ENCODE assay signal across 20 cellular contexts in the genomic region with DNA sequence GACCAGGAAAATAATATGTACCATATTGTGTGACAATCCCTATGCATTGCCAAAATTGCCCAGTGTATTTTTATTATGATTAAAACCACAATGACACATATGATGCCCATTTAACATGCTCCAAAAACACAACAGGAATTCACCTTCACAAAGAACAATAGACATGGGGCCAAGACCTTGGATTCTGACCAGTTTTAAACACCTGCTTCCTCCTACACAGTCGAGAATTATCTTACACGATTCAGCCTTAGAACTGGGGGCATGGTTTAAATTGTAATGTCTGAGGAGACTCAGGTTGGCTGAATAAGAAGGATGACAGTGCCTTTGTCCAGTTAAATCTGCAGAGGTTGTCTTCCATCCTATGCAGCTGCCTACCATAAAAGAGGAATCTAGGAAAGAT.
DNase-seq lines count a peak whose midpoint lies in the region; ATAC-seq, FAIRE-seq and TF ChIP-seq lines count a peak whose summit lies in the region.
"Had no signal": no experiment of that assay in that cellular context is flagged by ENCODE, and none has a peak within 500 bp of the region (broad histone marks: within the 10 kb centered on the region; RNA-seq: fewer than 3 reads in every experiment).

No MANE protein-coding gene starts in this region.

- RAD21 ChIA-PET in GM12878 (lab: Charles Lee; ENCODE audit: unreplicated experiment): interaction anchor here (0.6 to 1.4 kb wide), 2 partner anchors 11 to 22 kb away, joined by 3 to 7 read pairs; no protein-coding TSS in a partner anchor

- H3K4me2 ChIP-seq in GM12878 (ENCODE audit: control insufficient read depth, insufficient read depth): no peak overlapping the region

- peaks cover 5% of the 10 kb centered on the region for H3K4me1 ChIP-seq in CD4-positive, CD25-positive, alpha-beta regulatory T cell (ENCODE audit: control insufficient read depth, insufficient read depth, low read length, poor library complexity, severe bottlenecking)
- H3K4me1 ChIP-seq in GM12878 (ENCODE audit: control insufficient read depth, insufficient read depth, low read length): peaks cover 5% of the 10 kb centered on the region; the same call in 1 of the 2 replicates
- H3K4me1 ChIP-seq: HAP-1 had no signal

- no peak for DNase-seq in CD4-positive, CD25-positive, alpha-beta regulatory T cell
- peak; percentile 4 for DNase-seq in COR-L47 (lab: John Stamatoyannopoulos, UW)
- DNase-seq in GM12878 (ENCODE audit: low read depth, low spot score): no peak
- no peak for DNase-seq in Ammon's horn (ENCODE audit: low spot score)
- DNase-seq in kidney tubule cell (ENCODE audit: low spot score): no peak
- DNase-seq in immature natural killer cell: no peak
- DNase-seq: Calu3; CD4-positive, alpha-beta T cell; CD8-positive, alpha-beta memory T cell; DMS53; DMS79 treated with DMSO at 0.1 percent for 48 hours; GF-D8; GOT3; HFFc6 had no signal

- SMC1A ChIA-PET in GM12878 (lab: Charles Lee; ENCODE audit: uncharacterized antibody, unreplicated experiment): interaction anchor here (1.0 to 2.8 kb wide), 8 partner anchors 11 to 95 kb away, joined by 4 to 22 read pairs (median 6); no protein-coding TSS in a partner anchor

- H2AFZ ChIP-seq in GM12878 (ENCODE audit: control insufficient read depth, low read depth, low read length): no peak overlapping the region

- POLR2A ChIA-PET in GM12878 (lab: Charles Lee): no interaction called here

- H3K36me3 ChIP-seq in CD4-positive, CD25-positive, alpha-beta regulatory T cell (ENCODE audit: control insufficient read depth, insufficient read depth, low read length): peaks cover 2% of the 10 kb centered on the region
- H3K36me3 ChIP-seq in GM12878 (ENCODE audit: control insufficient read depth in 2 of 2, insufficient read depth in 2 of 2, low read length in 1 of 2): no peaks in the 10 kb centered on the region
- H3K36me3 ChIP-seq: BLaER1, HAP-1 had no signal

- no peaks in the 10 kb centered on the region for H3K36me3 Mint-ChIP-seq in CD4-positive, CD25-positive, alpha-beta regulatory T cell
- H3K36me3 Mint-ChIP-seq in immature natural killer cell: no peaks in the 10 kb centered on the region

- peaks cover 3 to 4% of the 10 kb centered on the region in 2 experiments for H3K9me3 ChIP-seq in CD4-positive, CD25-positive, alpha-beta regulatory T cell (ENCODE audit: control insufficient read depth in 2 of 2, low read length in 2 of 2)
- H3K9me3 ChIP-seq in GM12878 (replicated peaks; ENCODE audit: control insufficient read depth, insufficient read depth, low read length): peaks cover 1% of the 10 kb centered on the region; the same call in 2 of the 3 replicates
- H3K9me3 ChIP-seq: BLaER1, HAP-1 had no signal

- TF ChIP-seq EP300 in GM12878 (IDR thresholded peaks at IDR 0.05; ENCODE audit: borderline replicate concordance in 1 of 2, control insufficient read depth in 1 of 2, low read depth in 2 of 2, low read length in 2 of 2): no peak

- H3K27me3 Mint-ChIP-seq in CD4-positive, CD25-positive, alpha-beta regulatory T cell: no peaks in the 10 kb centered on the region
- H3K27me3 Mint-ChIP-seq in immature natural killer cell (ENCODE audit: low read depth in 3 of 3): peaks cover 0 to 1% (median 0%) of the 10 kb centered on the region in 3 donors
- H3K27me3 Mint-ChIP-seq: CD4-positive, alpha-beta T cell; CD8-positive, alpha-beta memory T cell had no signal

- TF ChIP-seq CTCF in GM12878 (IDR thresholded peaks at IDR 0.05 in 2 of 3, conservative IDR thresholded peaks at IDR 0.05 in 1 of 3; ENCODE audit: control insufficient read depth in 2 of 3, extremely low read depth in 1 of 3, insufficient read depth in 1 of 3, low read depth in 3 of 3, low read length in 3 of 3): no peak

- no peaks in the 10 kb centered on the region for H4K20me1 ChIP-seq in GM12878 (ENCODE audit: control insufficient read depth, insufficient read depth)
- H4K20me1 ChIP-seq: BLaER1 had no signal

- no peak overlapping the region for H3K4me3 ChIP-seq in CD4-positive, CD25-positive, alpha-beta regulatory T cell (ENCODE audit: low read depth, low read length)
- no peak overlapping the region for H3K4me3 ChIP-seq in GM12878
- H3K4me3 ChIP-seq: BLaER1, HAP-1 had no signal

- TF ChIP-seq POLR2A in GM12878 (IDR thresholded peaks at IDR 0.05; ENCODE audit: low read depth, low read length): no peak

- WGBS in GM12878 (ENCODE audit: insufficient coverage, insufficient replicate concordance, low lambda C conversion rate, missing lambda C conversion rate): 29% methylated on average over 2 of the region's 2 CpGs

- FAIRE-seq in GM12878 (lab: Jason Lieb, UNC): no peak
- FAIRE-seq: GM12892, H54 had no signal

- peak overlapping the region in 1 of 4 donors; percentile 71 for H3K4me3 Mint-ChIP-seq in CD4-positive, CD25-positive, alpha-beta regulatory T cell
- no peak overlapping the region for H3K4me3 Mint-ChIP-seq in immature natural killer cell
- H3K4me3 Mint-ChIP-seq: B cell; CD4-positive, alpha-beta T cell; CD8-positive, alpha-beta memory T cell; HFFc6 had no signal

- BruUV-seq in GM12878 (replicated peaks; lab: Mats Ljungman, UMichigan): no TSS peak

- TF ChIP-seq RAD21 in GM12878 (IDR thresholded peaks at IDR 0.05; ENCODE audit: insufficient read depth, low read depth, low read length): no peak

- intact Hi-C loops in GM12878 (cut with micrococcal nuclease; ENCODE audit: unreplicated experiment): no loop called here

- CTCF ChIA-PET in GM12878 (lab: Yijun Ruan, JAX): no interaction called here

- no peak overlapping the region for H3K27ac ChIP-seq in CD4-positive, CD25-positive, alpha-beta regulatory T cell (ENCODE audit: insufficient read depth, low read length, poor library complexity, severe bottlenecking)
- no peak overlapping the region for H3K27ac ChIP-seq in GM12878 (ENCODE audit: control insufficient read depth, insufficient read depth)
- H3K27ac ChIP-seq: BLaER1, C4-2B had no signal

- H3K9me3 Mint-ChIP-seq in CD4-positive, CD25-positive, alpha-beta regulatory T cell: peaks cover 0 to 4% (median 3%) of the 10 kb centered on the region in 7 donors
- peaks cover 0 to 12% (median 0%) of the 10 kb centered on the region in 6 donors for H3K9me3 Mint-ChIP-seq in immature natural killer cell

- H3K27ac Mint-ChIP-seq in CD4-positive, CD25-positive, alpha-beta regulatory T cell: peak overlapping the region in 2 of 3 donors; percentile 23 to 58
- no peak overlapping the region for H3K27ac Mint-ChIP-seq in immature natural killer cell
- H3K27ac Mint-ChIP-seq: B cell; CD8-positive, alpha-beta memory T cell; HFFc6 had no signal

- no peaks in the 10 kb centered on the region for H3K79me2 ChIP-seq in GM12878 (ENCODE audit: control insufficient read depth, insufficient read depth, low read length)

- in situ Hi-C loops in GM12878 (cut with MboI): no loop called here

- H3K9ac ChIP-seq in GM12878 (ENCODE audit: control insufficient read depth, insufficient read depth, low read length): no peak overlapping the region
- H3K9ac ChIP-seq: BLaER1 had no signal

- peaks cover 27 to 55% (median 43%) of the 10 kb centered on the region in 4 donors for H3K4me1 Mint-ChIP-seq in CD4-positive, CD25-positive, alpha-beta regulatory T cell
- no peaks in the 10 kb centered on the region for H3K4me1 Mint-ChIP-seq in immature natural killer cell
- H3K4me1 Mint-ChIP-seq: B cell had no signal

- ATAC-seq in CD4-positive, CD25-positive, alpha-beta regulatory T cell (ENCODE audit: low read depth in 2 of 2): no peak
- ATAC-seq in GM12878: peak; percentile 70

- no peaks in the 10 kb centered on the region for H3K27me3 ChIP-seq in CD4-positive, CD25-positive, alpha-beta regulatory T cell (ENCODE audit: control insufficient read depth, insufficient read depth, low read length)
- H3K27me3 ChIP-seq in GM12878 (replicated peaks in 1 of 2; ENCODE audit: control insufficient read depth in 2 of 2, insufficient read depth in 2 of 2, low read length in 1 of 2): no peaks in the 10 kb centered on the region
- H3K27me3 ChIP-seq: BLaER1 had no signal

TF ChIP-seq in GM12878, 131 proteins besides CTCF, POLR2A, EP300 and RAD21 (continues in another document):
- TF ChIP-seq MEF2A (IDR thresholded peaks at IDR 0.05; ENCODE audit: insufficient read depth, low read depth, low read length) (no peak), TAF1 (IDR thresholded peaks at IDR 0.05; ENCODE audit: borderline replicate concordance, low read depth, low read length) (no peak), BCL3 (IDR thresholded peaks at IDR 0.05; ENCODE audit: borderline replicate concordance, insufficient read depth, low read depth, low read length, poor library complexity, severe bottlenecking) (no peak), IKZF1 (conservative IDR thresholded peaks at IDR 0.05) (peak; percentile 23; the same call in 1 of the 2 replicates), TBL1XR1 (IDR thresholded peaks at IDR 0.05; ENCODE audit: low read depth, low read length) (no peak), MTA2 (IDR thresholded peaks at IDR 0.05; ENCODE audit: low read depth) (0 out of 2 replicates have a peak, but pooled peaks have one; percentile 14), RUNX3 (IDR thresholded peaks at IDR 0.05; ENCODE audit: low read length) (peak; percentile 24; the same call in 1 of the 2 replicates), ZBTB33 (IDR thresholded peaks at IDR 0.05) (no peak), NR2F1 (conservative IDR thresholded peaks at IDR 0.05) (peak; percentile 44; the same call in 1 of the 2 replicates)

Comparison
In these comparisons a context has a peak if more than half of its experiments do, and no peak if none do; other contexts are left out.
1. H3K27ac Mint-ChIP-seq: peak in CD4-positive, CD25-positive, alpha-beta regulatory T cell (2 of 3); none in immature natural killer cell (0 of 6).